In the genomic region with DNA sequence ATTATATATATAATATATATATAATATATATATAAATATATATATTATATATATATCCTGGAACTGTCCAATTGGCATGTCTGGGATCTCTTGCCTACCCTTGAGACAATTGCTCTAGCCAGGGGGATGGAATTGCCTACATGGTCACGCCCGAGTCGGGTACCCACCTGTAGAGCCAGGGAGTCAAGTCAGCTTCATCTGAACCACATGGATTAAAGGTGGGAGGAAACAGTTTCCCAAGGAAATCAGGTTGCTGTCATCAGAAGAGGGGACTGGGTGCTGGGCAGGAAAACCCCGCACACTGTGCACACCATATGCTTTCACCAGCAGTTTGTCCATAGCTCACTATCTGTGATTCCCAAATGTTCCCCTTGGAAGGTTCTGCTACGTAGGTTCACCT, we compare ENCODE assay signal across 21 cellular contexts.
"Had no signal": no experiment of that assay in that cellular context is flagged by ENCODE, and none has a peak within 500 bp of the region (broad histone marks: within the 10 kb centered on the region; RNA-seq: fewer than 3 reads in every experiment).

No MANE protein-coding gene starts in this region.

- H3K27me3 ChIP-seq: body of pancreas, esophagus squamous epithelium, suprapubic skin, vagina had no signal

- H3K4me3 Mint-ChIP-seq: activated CD4-positive, alpha-beta T cell treated with anti-CD3 and anti-CD28 coated beads, Interleukin-2, amount 10 ng/mL, durations not matched to agents 7 days and 5 days; activated T-helper 1 cell treated with anti-CD3 and anti-CD28 coated beads, Interleukin-12 subunit alpha, Interleukin-12 subunit beta, Interleukin-2, Interleukin-4 antibody, amounts not matched to agents 30 ng/mL and 10 ng/mL and 1 ng/mL, durations not matched to agents 14 hours and 24 hours and 36 hours; effector memory CD8-positive, alpha-beta T cell; immature natural killer cell; nephron progenitor cell; stimulated activated naive CD8-positive, alpha-beta T cell treated with anti-CD3 and anti-CD28 coated beads, Interleukin-15, Interleukin-2, amounts not matched to agents 100 ng/mL and 50 ng/mL, for 24 hours had no signal

- H3K27me3 Mint-ChIP-seq: activated CD4-positive, alpha-beta T cell treated with anti-CD3 and anti-CD28 coated beads, Interleukin-2, amount 10 ng/mL, durations not matched to agents 7 days and 5 days; stimulated activated naive CD8-positive, alpha-beta T cell treated with anti-CD3 and anti-CD28 coated beads, Interleukin-15, Interleukin-2, amounts not matched to agents 100 ng/mL and 50 ng/mL, for 24 hours had no signal

- H3K4me1 Mint-ChIP-seq: activated CD4-positive, alpha-beta T cell treated with anti-CD3 and anti-CD28 coated beads, Interleukin-2, amount 10 ng/mL, durations not matched to agents 7 days and 5 days; immature natural killer cell had no signal

- DNase-seq: activated CD4-positive, alpha-beta T cell treated with anti-CD3 and anti-CD28 coated beads, Interleukin-2, amount 10 ng/mL, durations not matched to agents 7 days and 5 days; activated CD4-positive, CD25-positive, alpha-beta regulatory T cell; activated gamma-delta T cell treated with Interleukin-2 at 50 U/mL for 16 hours; body of pancreas; caudate nucleus; effector memory CD8-positive, alpha-beta T cell; esophagus squamous epithelium; immature natural killer cell; kidney glomerular epithelial cell; left ventricle myocardium inferior; mammary epithelial cell; midbrain; nephron progenitor cell; nucleus accumbens; stimulated activated CD4-positive, alpha-beta T cell treated with anti-CD3 and anti-CD28 coated beads, Interleukin-12 subunit alpha, Interleukin-12 subunit beta, amount 100 ng/mL, for 4 hours; T1000; trophoblast cell had no signal

- H3K27ac ChIP-seq: body of pancreas, esophagus squamous epithelium, left ventricle myocardium inferior, suprapubic skin, vagina had no signal

- H3K36me3 Mint-ChIP-seq: immature natural killer cell had no signal

- ATAC-seq: body of pancreas; effector memory CD8-positive, alpha-beta T cell had no signal

- H3K9me3 ChIP-seq: body of pancreas, esophagus squamous epithelium, vagina had no signal

- H3K9me3 Mint-ChIP-seq: activated CD4-positive, alpha-beta T cell treated with anti-CD3 and anti-CD28 coated beads, Interleukin-2, amount 10 ng/mL, durations not matched to agents 7 days and 5 days; activated T-helper 1 cell treated with anti-CD3 and anti-CD28 coated beads, Interleukin-12 subunit alpha, Interleukin-12 subunit beta, Interleukin-2, Interleukin-4 antibody, amounts not matched to agents 30 ng/mL and 10 ng/mL and 1 ng/mL, durations not matched to agents 14 hours and 24 hours and 36 hours; effector memory CD8-positive, alpha-beta T cell; stimulated activated naive CD8-positive, alpha-beta T cell treated with anti-CD3 and anti-CD28 coated beads, Interleukin-15, Interleukin-2, amounts not matched to agents 100 ng/mL and 50 ng/mL, for 24 hours had no signal

- H3K27ac Mint-ChIP-seq: activated CD4-positive, alpha-beta T cell treated with anti-CD3 and anti-CD28 coated beads, Interleukin-2, amount 10 ng/mL, durations not matched to agents 7 days and 5 days; activated T-helper 1 cell treated with anti-CD3 and anti-CD28 coated beads, Interleukin-12 subunit alpha, Interleukin-12 subunit beta, Interleukin-2, Interleukin-4 antibody, amounts not matched to agents 30 ng/mL and 10 ng/mL and 1 ng/mL, durations not matched to agents 14 hours and 24 hours and 36 hours; effector memory CD8-positive, alpha-beta T cell; immature natural killer cell; nephron progenitor cell; stimulated activated naive CD8-positive, alpha-beta T cell treated with anti-CD3 and anti-CD28 coated beads, Interleukin-15, Interleukin-2, amounts not matched to agents 100 ng/mL and 50 ng/mL, for 24 hours had no signal
